Comparison of ENCODE assay signal across 8 cellular contexts in genomic region chr19:1855040-1855827, GRCh38. TPM values are rescaled to one million over a fixed set of nuclear protein-coding genes. Genes with fewer than 3 reads are reported as not detected.
A peak's percentile ranks its signal among the peaks of the same experiment; 100 is the strongest.
DNase-seq lines count a peak whose midpoint lies in the region; ATAC-seq and TF ChIP-seq lines count a peak whose summit lies in the region.

No MANE protein-coding gene starts in this region.

- H3K27me3 Mint-ChIP-seq in activated naive CD8-positive, alpha-beta T cell treated with anti-CD3 and anti-CD28 coated beads, Interleukin-2, amount 50 U/mL, for 24 hours = no peaks in the 10 kb centered on the region

- no peaks in the 10 kb centered on the region for H3K27me3 ChIP-seq in SK-N-SH (ENCODE audit: insufficient read depth)
- peaks cover 0 to 20% (median 2%) of the 10 kb centered on the region in 3 donors for H3K27me3 ChIP-seq in psoas muscle (ENCODE audit: insufficient read depth in 3 of 3, low read length in 2 of 3)
- H3K27me3 ChIP-seq in vagina = no peaks in the 10 kb centered on the region

- ATAC-seq in GM19023 (IDR thresholded peaks at IDR 0.05; ENCODE audit: unreplicated experiment) = peak; percentile 59
- ATAC-seq in activated naive CD8-positive, alpha-beta T cell treated with anti-CD3 and anti-CD28 coated beads, Interleukin-2, amount 50 U/mL, for 24 hours = peak; percentile 67
- peak; percentile 54 to 67 (median 63) for ATAC-seq in psoas muscle

- H3K36me3 ChIP-seq in SK-N-SH (replicated peaks in 1 of 2; ENCODE audit: control insufficient read depth in 1 of 2, insufficient read depth in 2 of 2, low read length in 1 of 2) = peaks cover 0 to 3% of the 10 kb centered on the region in 2 experiments
- H3K36me3 ChIP-seq in psoas muscle (ENCODE audit: insufficient read depth in 1 of 2, low read depth in 1 of 2) = no peaks in the 10 kb centered on the region
- no peaks in the 10 kb centered on the region for H3K36me3 ChIP-seq in vagina

- intact Hi-C loops in cardiac septum (cut with DNase I) (no loop called here), psoas muscle (cut with DNase I) (no loop called here), vagina (cut with DNase I) (no loop called here)

- peaks cover 56% of the 10 kb centered on the region for H3K4me1 Mint-ChIP-seq in activated naive CD8-positive, alpha-beta T cell treated with anti-CD3 and anti-CD28 coated beads, Interleukin-2, amount 50 U/mL, for 24 hours

- H3K27ac Mint-ChIP-seq in activated naive CD8-positive, alpha-beta T cell treated with anti-CD3 and anti-CD28 coated beads, Interleukin-2, amount 50 U/mL, for 24 hours = peak overlapping the region; percentile 80

- peak overlapping the region in 1 of 2 experiments; percentile 27; a peak in 2 of 4 replicates for H3K4me3 ChIP-seq in SK-N-SH (ENCODE audit: low read depth in 2 of 2, low read length in 1 of 2)
- peak overlapping the region; percentile 61 for H3K4me3 ChIP-seq in psoas muscle
- H3K4me3 ChIP-seq in vagina = peak overlapping the region; percentile 43 to 46

- peaks cover 97% of the 10 kb centered on the region for H4K20me1 ChIP-seq in SK-N-SH (ENCODE audit: insufficient read depth)

- H3K9me3 ChIP-seq in SK-N-SH = no peaks in the 10 kb centered on the region
- no peaks in the 10 kb centered on the region for H3K9me3 ChIP-seq in psoas muscle
- H3K9me3 ChIP-seq in vagina = no peaks in the 10 kb centered on the region

- TF ChIP-seq RAD21 in SK-N-SH (IDR thresholded peaks at IDR 0.05; ENCODE audit: low read length) = no peak

- H3K9me2 ChIP-seq in SK-N-SH = no peaks in the 10 kb centered on the region

- H3K4me2 ChIP-seq in SK-N-SH = peak overlapping the region; percentile 73

- CTCF ChIA-PET in SK-N-SH (lab: Yijun Ruan, JAX) = interaction anchor here (0.6 to 2.4 kb wide), 6 partner anchors 10 to 885 kb away, joined by 3 to 15 read pairs (median 3); no protein-coding TSS in a partner anchor

- peak in 1 of 2 donors; percentile 22 for TF ChIP-seq POLR2A in vagina (IDR thresholded peaks at IDR 0.05)

- POLR2A ChIA-PET in SK-N-SH (lab: Yijun Ruan, JAX) = interaction anchor here (1.0 kb wide), 1 partner anchor 9 kb away, joined by 3 read pairs; no protein-coding TSS in a partner anchor

- peaks cover 25 to 49% of the 10 kb centered on the region in 2 experiments; a peak in 3 of 4 replicates for H3K4me1 ChIP-seq in SK-N-SH (ENCODE audit: control insufficient read depth in 1 of 2, insufficient read depth in 2 of 2, low read depth in 1 of 2, low read length in 1 of 2)
- peaks cover 30% of the 10 kb centered on the region for H3K4me1 ChIP-seq in psoas muscle
- peaks cover 86% of the 10 kb centered on the region for H3K4me1 ChIP-seq in vagina

- H3K9me3 Mint-ChIP-seq in activated naive CD8-positive, alpha-beta T cell treated with anti-CD3 and anti-CD28 coated beads, Interleukin-2, amount 50 U/mL, for 24 hours = no peaks in the 10 kb centered on the region

- WGBS in SK-N-SH (ENCODE audit: low lambda C conversion rate) = 23% methylated on average over 26 of the region's 33 CpGs
- WGBS in psoas muscle, 3 donors = 19 to 31% (median 22%) methylated on average over 23 to 33 of the region's 33 CpGs

- H2AFZ ChIP-seq in SK-N-SH (ENCODE audit: low read depth) = no peak overlapping the region

- peak; percentile 98 for DNase-seq in AG08395 (ENCODE audit: low spot score)
- peak; percentile 89 for DNase-seq in HPDE6-E6E7 (ENCODE audit: extremely low spot score)
- peak; percentile 99 for DNase-seq in SK-N-SH
- DNase-seq in activated naive CD8-positive, alpha-beta T cell treated with anti-CD3 and anti-CD28 coated beads, Interleukin-2, amount 50 U/mL, for 24 hours = peak; percentile 89
- peak; percentile 98 for DNase-seq in cardiac septum (ENCODE audit: low spot score)
- peak; percentile 87 to 91 for DNase-seq in psoas muscle
- DNase-seq in vagina (ENCODE audit: extremely low spot score in 2 of 2) = no peak

- H3K9ac ChIP-seq in SK-N-SH = peak overlapping the region; percentile 47; the same call in 1 of the 2 replicates

- H3K4me3 Mint-ChIP-seq in activated naive CD8-positive, alpha-beta T cell treated with anti-CD3 and anti-CD28 coated beads, Interleukin-2, amount 50 U/mL, for 24 hours = peak overlapping the region; percentile 78

- H3K36me3 Mint-ChIP-seq in activated naive CD8-positive, alpha-beta T cell treated with anti-CD3 and anti-CD28 coated beads, Interleukin-2, amount 50 U/mL, for 24 hours (ENCODE audit: low read depth) = peaks cover 5% of the 10 kb centered on the region

- peak overlapping the region; percentile 46 to 87 for H3K27ac ChIP-seq in SK-N-SH (ENCODE audit: low read depth in 2 of 2, low read length in 1 of 2)
- peak overlapping the region; percentile 71 for H3K27ac ChIP-seq in psoas muscle
- peak overlapping the region; percentile 79 for H3K27ac ChIP-seq in vagina

- peaks cover 94% of the 10 kb centered on the region for H3K79me2 ChIP-seq in SK-N-SH (ENCODE audit: insufficient read depth)

- TF ChIP-seq EP300 in SK-N-SH (IDR thresholded peaks at IDR 0.05; ENCODE audit: borderline replicate concordance in 1 of 2, low read depth in 1 of 2, low read length in 1 of 2) = no peak

- peaks cover 15% of the 10 kb centered on the region for H3F3A ChIP-seq in SK-N-SH (replicated peaks; ENCODE audit: insufficient read depth)

- TF ChIP-seq CTCF in SK-N-SH (IDR thresholded peaks at IDR 0.05) (no peak), psoas muscle (IDR thresholded peaks at IDR 0.05) (no peak), vagina (IDR thresholded peaks at IDR 0.05) (no peak)

TF ChIP-seq in SK-N-SH, 30 proteins besides CTCF, POLR2A, EP300 and RAD21:
- TF ChIP-seq RXRA (IDR thresholded peaks at IDR 0.05; ENCODE audit: borderline replicate concordance, low read depth) (no peak), TAF1 (IDR thresholded peaks at IDR 0.05; ENCODE audit: borderline replicate concordance, low read depth, low read length) (no peak), JUND (IDR thresholded peaks at IDR 0.05) (no peak), CHD2 (IDR thresholded peaks at IDR 0.05; ENCODE audit: low read length, partially characterized antibody) (peak; percentile 11), MXI1 (IDR thresholded peaks at IDR 0.05; ENCODE audit: low read depth, low read length) (peak; percentile 17; the same call in 1 of the 2 replicates), FOSL2 (IDR thresholded peaks at IDR 0.05; ENCODE audit: borderline replicate concordance, low read depth) (no peak), EZH2phosphoT487 (IDR thresholded peaks at IDR 0.05; ENCODE audit: borderline replicate concordance, low read depth) (no peak)

RNA-seq across cellular contexts. Expression of gene REXO1, which starts 7.0 kb away (rescaled TPM):
- polyA plus RNA-seq in SK-N-SH (2012; rRNA removed) (9.0 and 18.8 TPM in 2 replicates), psoas muscle (10 to 100 TPM; 16.5 to 26.9 (median 20.3) TPM)
- 7.1 and 12.6 TPM in 2 replicates for polyA plus RNA-seq in SK-N-SH (2012; cell fraction: cytosol; rRNA removed)
- polyA plus RNA-seq in SK-N-SH (2012; cell fraction: nucleus; rRNA removed) = 87.2 and 224 TPM in 2 replicates
- total RNA-seq in cardiac septum (16.7 TPM), psoas muscle (10 to 100 TPM; 13.5 to 35.2 (median 22.3) TPM), vagina (19.9 TPM)

RNA-seq across cellular contexts. Expression of gene KLF16, which starts 8.1 kb away (rescaled TPM):
- polyA plus RNA-seq in SK-N-SH (2012; rRNA removed) = 11.3 and 16.1 TPM in 2 replicates
- polyA plus RNA-seq in SK-N-SH (2012; cell fraction: cytosol; rRNA removed) = 11.6 and 17.8 TPM in 2 replicates
- polyA plus RNA-seq in SK-N-SH (2012; cell fraction: nucleus; rRNA removed) = 28.7 and 43.5 TPM in 2 replicates
- total RNA-seq in cardiac septum = 14.1 TPM
- 10 to 100 TPM in 1 of 4 donors, 1 to 10 TPM in 3; 3.0 to 11.1 (median 4.3) TPM for total RNA-seq in psoas muscle
- 10 to 100 TPM in 1 of 3 donors, 1 to 10 TPM in 2; 2.2 to 13.0 (median 3.1) TPM for polyA plus RNA-seq in psoas muscle
- total RNA-seq in vagina = 7.6 TPM

RNA-seq across cellular contexts. Expression of gene ABHD17A, which starts 30.1 kb away (rescaled TPM):
- polyA plus RNA-seq in SK-N-SH (2012; rRNA removed) (61.1 and 69.1 TPM in 2 replicates), psoas muscle (10 to 100 TPM; 35.5 to 58.9 (median 47.6) TPM)
- polyA plus RNA-seq in SK-N-SH (2012; cell fraction: cytosol; rRNA removed) = 25.5 and 46.5 TPM in 2 replicates
- 86.6 and 88.2 TPM in 2 replicates for polyA plus RNA-seq in SK-N-SH (2012; cell fraction: nucleus; rRNA removed)
- total RNA-seq in cardiac septum (61.1 TPM), psoas muscle (10 to 100 TPM; 38.5 to 54.2 (median 42.3) TPM), vagina (83.0 TPM)

RNA-seq across cellular contexts. Expression of gene ATP8B3, which starts 43.2 kb away (rescaled TPM):
- polyA plus RNA-seq in SK-N-SH (2012; rRNA removed) = 6.2 and 8.0 TPM in 2 replicates
- polyA plus RNA-seq in SK-N-SH (2012; cell fraction: cytosol; rRNA removed) = 3.1 and 4.9 TPM in 2 replicates
- 20.8 and 25.6 TPM in 2 replicates for polyA plus RNA-seq in SK-N-SH (2012; cell fraction: nucleus; rRNA removed)
- total RNA-seq in cardiac septum = 0.78 TPM
- under 1 TPM in 3 of 4 donors, not detected in 1; 0.06 to 0.30 (median 0.18) TPM for total RNA-seq in psoas muscle
- polyA plus RNA-seq in psoas muscle = under 1 TPM; 0.15 to 0.22 (median 0.17) TPM
- 3.2 TPM for total RNA-seq in vagina

RNA-seq across cellular contexts. Expression of gene ADAT3, which starts 50.0 kb away (rescaled TPM):
- polyA plus RNA-seq in SK-N-SH (2012; rRNA removed) = 1.7 and 2.8 TPM in 2 replicates
- 1.3 and 2.1 TPM in 2 replicates for polyA plus RNA-seq in SK-N-SH (2012; cell fraction: cytosol; rRNA removed)
- polyA plus RNA-seq in SK-N-SH (2012; cell fraction: nucleus; rRNA removed) = 7.3 and 12.1 TPM in 2 replicates
- total RNA-seq in cardiac septum = 2.1 TPM
- total RNA-seq in psoas muscle = 1 to 10 TPM; 1.4 to 2.2 (median 1.7) TPM
- 1 to 10 TPM; 2.4 to 7.2 (median 3.6) TPM for polyA plus RNA-seq in psoas muscle
- total RNA-seq in vagina = 5.2 TPM

Comparison
In these comparisons a context has a peak if more than half of its experiments do, and no peak if none do; other contexts are left out.
1. DNase-seq: peak in AG08395 (single experiment), HPDE6-E6E7 (single experiment), SK-N-SH (single experiment), activated naive CD8-positive, alpha-beta T cell treated with anti-CD3 and anti-CD28 coated beads, Interleukin-2, amount 50 U/mL, for 24 hours (single experiment), cardiac septum (single experiment) and psoas muscle (2 of 2); none in vagina (0 of 2).
2. Peak in every context shown above with its lines, with median percentiles within 50 percentile points of each other: ATAC-seq and H3K27ac ChIP-seq.